Comparison of ENCODE assay signal across 9 cellular contexts in the genomic region with DNA sequence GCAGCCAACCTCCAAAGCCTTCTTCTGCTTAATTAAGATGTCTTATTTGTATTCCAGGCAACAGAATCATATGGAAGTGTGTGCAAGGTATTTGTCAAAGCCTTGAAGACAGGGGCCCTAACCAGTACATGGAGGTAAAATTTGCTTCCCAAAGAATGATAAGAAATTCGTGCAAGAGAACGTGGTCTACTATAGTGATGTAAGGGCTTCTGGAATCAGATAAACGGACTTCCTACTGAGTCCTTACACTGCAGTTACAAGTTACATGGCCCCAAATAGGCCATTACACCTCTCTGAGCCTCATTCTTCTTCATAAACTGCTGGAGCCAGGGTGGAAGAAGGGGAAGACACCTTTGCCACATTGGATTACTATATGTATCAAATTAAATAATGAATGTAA.
"Had no signal": no experiment of that assay in that cellular context is flagged by ENCODE, and none has a peak within 500 bp of the region (broad histone marks: within the 10 kb centered on the region; RNA-seq: fewer than 3 reads in every experiment).

No MANE protein-coding gene starts in this region.

- H3K4me1 ChIP-seq: HAP-1 had no signal

- FAIRE-seq: HTR-8/SVneo had no signal

- DNase-seq: GM23248, GOT3, H7, HFFc6, IMR-90, KBM-7 had no signal

- H3K9ac ChIP-seq: GM23248 had no signal

- ATAC-seq: HCT116 had no signal

- H3K4me3 ChIP-seq: GM23248, HAP-1 had no signal

- H3K36me3 ChIP-seq: HAP-1 had no signal

- H3K27ac ChIP-seq: GM23248 had no signal

- H3K9me3 ChIP-seq: HAP-1 had no signal

- H2AFZ ChIP-seq: GM23248 had no signal
